Comparison of ENCODE assay signal across 33 cellular contexts in the genomic region with DNA sequence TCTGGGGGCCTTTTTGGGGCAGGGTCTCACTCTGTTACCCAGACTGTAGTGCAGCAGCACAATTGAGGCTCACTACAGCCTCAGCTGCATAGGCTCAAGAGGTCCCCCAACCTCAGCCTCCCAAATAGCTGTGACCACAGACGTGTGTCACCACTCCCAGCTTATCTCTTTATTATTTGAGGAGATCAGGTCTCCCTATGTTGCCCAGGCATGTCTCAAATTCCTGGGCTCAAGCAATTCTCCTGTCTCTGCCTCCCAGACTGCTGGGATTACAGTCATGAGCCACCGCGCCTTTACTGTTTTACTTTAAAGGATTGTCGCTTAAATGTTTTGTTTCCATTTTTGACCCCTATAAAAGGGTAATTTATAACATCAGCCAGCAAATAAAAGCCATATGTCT.
"Had no signal": no experiment of that assay in that cellular context is flagged by ENCODE, and none has a peak within 500 bp of the region (broad histone marks: within the 10 kb centered on the region; RNA-seq: fewer than 3 reads in every experiment).

No MANE protein-coding gene starts in this region.

- H3K36me3 Mint-ChIP-seq: activated naive CD8-positive, alpha-beta T cell; brain had no signal

- H3K27ac ChIP-seq: breast epithelium, esophagus muscularis mucosa, gastroesophageal sphincter, heart right ventricle, WERI-Rb-1 had no signal

- H3K4me1 ChIP-seq: breast epithelium, gastroesophageal sphincter, heart right ventricle had no signal

- H3K4me3 ChIP-seq: breast epithelium, esophagus muscularis mucosa, gastroesophageal sphincter, heart right ventricle had no signal

- H3K4me3 Mint-ChIP-seq: activated B cell treated with CpG ODN at 0.5 μM for 24 hours; activated CD8-positive, alpha-beta T cell treated with anti-CD3 and anti-CD28 coated beads for 36 hours; activated naive CD8-positive, alpha-beta T cell; activated T-cell treated with anti-CD3 and anti-CD28 coated beads, Interleukin-2, amount 50 U/mL, for 4 hours; activated T-helper 17 cell treated with anti-CD3 and anti-CD28 coated beads, Interleukin-2, amount 50 U/mL, for 72 hours; brain; central memory CD8-positive, alpha-beta T cell; effector memory CD8-positive, alpha-beta T cell; T-helper 17 cell; T-helper 2 cell treated with Interferon-gamma antibody and Interleukin-4, amounts not matched to agents 5 μg/mL and 100 μg/mL, for 36 hours had no signal

- H3K4me1 Mint-ChIP-seq: activated B cell treated with CpG ODN at 0.5 μM for 24 hours; activated T-helper 17 cell treated with anti-CD3 and anti-CD28 coated beads, Interleukin-2, amount 50 U/mL, for 72 hours; brain; central memory CD8-positive, alpha-beta T cell; T-helper 17 cell had no signal

- H3K27me3 Mint-ChIP-seq: activated B cell treated with CpG ODN at 0.5 μM for 24 hours; activated CD8-positive, alpha-beta T cell treated with anti-CD3 and anti-CD28 coated beads for 36 hours; activated naive CD8-positive, alpha-beta T cell; activated T-helper 17 cell treated with anti-CD3 and anti-CD28 coated beads, Interleukin-2, amount 50 U/mL, for 72 hours; central memory CD8-positive, alpha-beta T cell; effector memory CD8-positive, alpha-beta T cell; T-helper 17 cell had no signal

- H3K36me3 ChIP-seq: breast epithelium, esophagus muscularis mucosa, gastroesophageal sphincter, heart right ventricle, WERI-Rb-1 had no signal

- H3K27me3 ChIP-seq: breast epithelium, esophagus muscularis mucosa, gastroesophageal sphincter, heart right ventricle had no signal

- ATAC-seq: activated CD4-positive, CD25-positive, alpha-beta regulatory T cell treated with anti-CD3 and anti-CD28 coated beads, Interleukin-2, amount 50 U/mL, for 24 hours; activated CD8-positive, alpha-beta T cell treated with anti-CD3 and anti-CD28 coated beads for 36 hours; activated T-cell treated with anti-CD3 and anti-CD28 coated beads, Interleukin-2, amount 50 U/mL, for 4 hours; activated T-helper 17 cell treated with anti-CD3 and anti-CD28 coated beads, Interleukin-2, amount 50 U/mL, for 72 hours; effector memory CD8-positive, alpha-beta T cell; gastroesophageal sphincter; heart right ventricle; T-helper 17 cell had no signal

- DNase-seq: activated B cell treated with CpG ODN at 0.5 μM for 24 hours; activated CD4-positive, alpha-beta T cell treated with anti-CD3 and anti-CD28 coated beads for 48 hours; activated CD4-positive, alpha-beta T cell treated with anti-CD3 and anti-CD28 coated beads, Interleukin-2, amount 50 U/mL, for 1 hour; activated CD4-positive, alpha-beta T cell treated with anti-CD3 and anti-CD28 coated beads, Interleukin-2, amount 50 U/mL, for 48 hours; activated CD8-positive, alpha-beta memory T cell treated with anti-CD3 and anti-CD28 coated beads for 24 hours; activated CD8-positive, alpha-beta T cell treated with anti-CD3 and anti-CD28 coated beads for 36 hours; activated effector memory CD4-positive, alpha-beta T cell treated with Interleukin-2 at 50 U/mL for 16 hours; activated gamma-delta T cell treated with Interleukin-2 at 50 U/mL for 16 hours; activated naive CD4-positive, alpha-beta T cell treated with anti-CD3 and anti-CD28 coated beads, Interleukin-2, amount 50 U/mL, for 16 hours; activated naive CD4-positive, alpha-beta T cell treated with Interleukin-2 at 50 U/mL for 16 hours; activated T-cell treated with anti-CD3 and anti-CD28 coated beads, Interleukin-2, amount 50 U/mL, for 4 hours; amniotic stem cell; anterior cingulate cortex; cortex of kidney; dermis blood vessel endothelial cell; effector CD4-positive, alpha-beta T cell; effector memory CD8-positive, alpha-beta T cell; erythroblast; foreskin melanocyte; heart right ventricle; T-helper 1 cell; T-helper 17 cell; T1000; WERI-Rb-1 had no signal

- H3K27ac Mint-ChIP-seq: activated B cell treated with CpG ODN at 0.5 μM for 24 hours; activated CD8-positive, alpha-beta T cell treated with anti-CD3 and anti-CD28 coated beads for 36 hours; activated naive CD8-positive, alpha-beta T cell; activated T-helper 17 cell treated with anti-CD3 and anti-CD28 coated beads, Interleukin-2, amount 50 U/mL, for 72 hours; brain; effector memory CD8-positive, alpha-beta T cell; T-helper 17 cell; T-helper 2 cell treated with Interferon-gamma antibody and Interleukin-4, amounts not matched to agents 5 μg/mL and 100 μg/mL, for 36 hours had no signal
